20 cellular contexts compared by ENCODE assay signal in the genomic region with DNA sequence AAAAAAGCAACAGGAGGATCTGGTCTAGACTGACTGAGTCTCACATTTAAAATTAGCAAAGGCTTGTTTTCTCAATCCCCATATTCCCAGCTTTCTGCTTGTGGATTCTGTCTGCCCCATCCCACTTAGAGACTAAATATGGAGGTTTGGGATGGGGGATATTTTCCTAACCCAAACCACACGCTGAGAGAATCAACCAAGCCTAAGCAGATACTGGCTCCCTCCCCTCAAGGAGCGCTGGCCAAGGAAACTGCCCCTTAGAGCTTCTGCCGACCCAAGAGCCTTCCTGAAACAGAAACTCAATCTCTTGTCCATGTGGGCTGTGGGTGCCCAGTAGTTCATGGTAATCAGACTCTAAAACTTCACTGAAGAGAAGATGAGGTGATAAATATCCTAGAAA. TPM values are rescaled to one million over a fixed set of nuclear protein-coding genes. Genes with fewer than 3 reads are reported as not detected.
DNase-seq lines count a peak whose midpoint lies in the region; ATAC-seq and TF ChIP-seq lines count a peak whose summit lies in the region.
"Had no signal": no experiment of that assay in that cellular context is flagged by ENCODE, and none has a peak within 500 bp of the region (broad histone marks: within the 10 kb centered on the region; RNA-seq: fewer than 3 reads in every experiment).

No MANE protein-coding gene starts in this region.

- H3K27ac Mint-ChIP-seq in WTC11: no peak overlapping the region
- H3K27ac Mint-ChIP-seq: CD8-positive, alpha-beta T cell; H9 had no signal

- no peak overlapping the region for H3K4me3 ChIP-seq in HEK293 (ENCODE audit: low read depth, low read length)
- H3K4me3 ChIP-seq: GM23248 had no signal

- no peaks in the 10 kb centered on the region for H3K36me3 ChIP-seq in HEK293 (ENCODE audit: control insufficient read depth in 2 of 2, insufficient read depth in 1 of 2, low read length in 2 of 2)

- CTCF ChIA-PET in HEK293 (lab: Yijun Ruan, JAX) (interaction anchor here (0.7 to 0.9 kb wide), 2 partner anchors 16 to 175 kb away, joined by 3 to 4 read pairs; no protein-coding TSS in a partner anchor), WTC11 (lab: Charles Lee) (interaction anchor here (0.8 to 2.1 kb wide), 3 partner anchors 16 to 87 kb away, joined by 3 to 13 read pairs (median 7); no protein-coding TSS in a partner anchor)

- H3K9me3 Mint-ChIP-seq in WTC11: no peaks in the 10 kb centered on the region
- H3K9me3 Mint-ChIP-seq: CD8-positive, alpha-beta T cell; H9 had no signal

- DNase-seq in WTC11 (ENCODE audit: low spot score) (no peak), medulla oblongata (ENCODE audit: extremely low spot score) (peak; percentile 25)
- DNase-seq: C1 segment of cervical spinal cord; Caco-2; CD8-positive, alpha-beta T cell; DMS153; DMS79 treated with DMSO at 0.1 percent for 48 hours; GF-D8; GM23248; H9 had no signal

- peaks cover 21% of the 10 kb centered on the region for H3K4me1 Mint-ChIP-seq in WTC11

- TF ChIP-seq CTCF in HEK293 (tag by site-specific recombination; IDR thresholded peaks at IDR 0.05) (no peak), WTC11 (IDR thresholded peaks at IDR 0.05) (no peak)

- peak; percentile 27 for ATAC-seq in WTC11
- no peak for ATAC-seq in HG03457 (IDR thresholded peaks at IDR 0.05; ENCODE audit: unreplicated experiment)
- ATAC-seq in GM19455 (IDR thresholded peaks at IDR 0.05; ENCODE audit: unreplicated experiment): no peak
- ATAC-seq in HG02642 (IDR thresholded peaks at IDR 0.05; ENCODE audit: poor library complexity, unreplicated experiment): no peak
- ATAC-seq: CD8-positive, alpha-beta T cell; HCT116 had no signal

- H3K9me3 ChIP-seq in HEK293 (ENCODE audit: control insufficient read depth, insufficient read depth, low read depth, low read length): no peaks in the 10 kb centered on the region
- H3K9me3 ChIP-seq: Caco-2 had no signal

- H3K27ac ChIP-seq in HEK293 (ENCODE audit: extremely low read depth, low read depth, low read length): no peak overlapping the region
- H3K27ac ChIP-seq: GM23248 had no signal

- H3K36me3 Mint-ChIP-seq in WTC11: no peaks in the 10 kb centered on the region
- H3K36me3 Mint-ChIP-seq: CD8-positive, alpha-beta T cell had no signal

- H3K4me3 Mint-ChIP-seq in WTC11: no peak overlapping the region
- H3K4me3 Mint-ChIP-seq: CD8-positive, alpha-beta T cell; H9 had no signal

- POLR2A ChIA-PET in HEK293 (lab: Yijun Ruan, JAX): no interaction called here
- POLR2A ChIA-PET in WTC11 (lab: Charles Lee): no interaction called here

- peaks cover 88% of the 10 kb centered on the region for H3K27me3 Mint-ChIP-seq in WTC11 (ENCODE audit: low read depth)

- peaks cover 6% of the 10 kb centered on the region; the same call in 1 of the 2 replicates for H3K4me1 ChIP-seq in HEK293 (ENCODE audit: control insufficient read depth, insufficient read depth, low read length)

TF ChIP-seq in HEK293, 187 proteins besides CTCF, POLR2A, EP300 and RAD21:
- peak; percentile 46; the same call in 1 of the 2 replicates for TF ChIP-seq ZBTB48 (tag by site-specific recombination; IDR thresholded peaks at IDR 0.05)
- TF ChIP-seq ZNF211 (tag by site-specific recombination; IDR thresholded peaks at IDR 0.05; ENCODE audit: low read depth): no peak
TF ChIP-seq in HEK293: peak in this region for 1.

TF ChIP-seq in WTC11, 78 proteins besides CTCF, POLR2A, EP300 and RAD21 (continues in another document):
- TF ChIP-seq, protein P1, sequence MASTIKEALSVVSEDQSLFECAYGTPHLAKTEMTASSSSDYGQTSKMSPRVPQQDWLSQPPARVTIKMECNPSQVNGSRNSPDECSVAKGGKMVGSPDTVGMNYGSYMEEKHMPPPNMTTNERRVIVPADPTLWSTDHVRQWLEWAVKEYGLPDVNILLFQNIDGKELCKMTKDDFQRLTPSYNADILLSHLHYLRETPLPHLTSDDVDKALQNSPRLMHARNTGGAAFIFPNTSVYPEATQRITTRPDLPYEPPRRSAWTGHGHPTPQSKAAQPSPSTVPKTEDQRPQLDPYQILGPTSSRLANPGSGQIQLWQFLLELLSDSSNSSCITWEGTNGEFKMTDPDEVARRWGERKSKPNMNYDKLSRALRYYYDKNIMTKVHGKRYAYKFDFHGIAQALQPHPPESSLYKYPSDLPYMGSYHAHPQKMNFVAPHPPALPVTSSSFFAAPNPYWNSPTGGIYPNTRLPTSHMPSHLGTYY (CRISPR knock-in tag; IDR thresholded peaks at IDR 0.05): no peak
- TF ChIP-seq ZNF416 (CRISPR knock-in tag; IDR thresholded peaks at IDR 0.05) (no peak), RELA (CRISPR knock-in tag; IDR thresholded peaks at IDR 0.05; ENCODE audit: borderline replicate concordance) (no peak), ZNF396 (CRISPR knock-in tag; IDR thresholded peaks at IDR 0.05; ENCODE audit: borderline replicate concordance) (no peak), GRHL2 (CRISPR knock-in tag; IDR thresholded peaks at IDR 0.05; ENCODE audit: insufficient replicate concordance, severe bottlenecking) (no peak), NFATC4 (CRISPR knock-in tag; IDR thresholded peaks at IDR 0.05) (no peak), TCF7 (CRISPR knock-in tag; IDR thresholded peaks at IDR 0.05; ENCODE audit: low read depth) (no peak), SP1 (CRISPR knock-in tag; conservative IDR thresholded peaks at IDR 0.05) (no peak), KAT7 (CRISPR knock-in tag; IDR thresholded peaks at IDR 0.05; ENCODE audit: borderline replicate concordance) (no peak), ZBTB21 (CRISPR knock-in tag; IDR thresholded peaks at IDR 0.05; ENCODE audit: borderline replicate concordance) (no peak), CREM (CRISPR knock-in tag; IDR thresholded peaks at IDR 0.05) (no peak)
- TF ChIP-seq, protein P2, sequence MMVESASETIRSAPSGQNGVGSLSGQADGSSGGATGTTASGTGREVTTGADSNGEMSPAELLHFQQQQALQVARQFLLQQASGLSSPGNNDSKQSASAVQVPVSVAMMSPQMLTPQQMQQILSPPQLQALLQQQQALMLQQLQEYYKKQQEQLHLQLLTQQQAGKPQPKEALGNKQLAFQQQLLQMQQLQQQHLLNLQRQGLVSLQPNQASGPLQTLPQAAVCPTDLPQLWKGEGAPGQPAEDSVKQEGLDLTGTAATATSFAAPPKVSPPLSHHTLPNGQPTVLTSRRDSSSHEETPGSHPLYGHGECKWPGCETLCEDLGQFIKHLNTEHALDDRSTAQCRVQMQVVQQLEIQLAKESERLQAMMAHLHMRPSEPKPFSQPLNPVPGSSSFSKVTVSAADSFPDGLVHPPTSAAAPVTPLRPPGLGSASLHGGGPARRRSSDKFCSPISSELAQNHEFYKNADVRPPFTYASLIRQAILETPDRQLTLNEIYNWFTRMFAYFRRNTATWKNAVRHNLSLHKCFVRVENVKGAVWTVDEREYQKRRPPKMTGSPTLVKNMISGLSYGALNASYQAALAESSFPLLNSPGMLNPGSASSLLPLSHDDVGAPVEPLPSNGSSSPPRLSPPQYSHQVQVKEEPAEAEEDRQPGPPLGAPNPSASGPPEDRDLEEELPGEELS (CRISPR knock-in tag; IDR thresholded peaks at IDR 0.05): no peak
- TF ChIP-seq, protein P3, sequence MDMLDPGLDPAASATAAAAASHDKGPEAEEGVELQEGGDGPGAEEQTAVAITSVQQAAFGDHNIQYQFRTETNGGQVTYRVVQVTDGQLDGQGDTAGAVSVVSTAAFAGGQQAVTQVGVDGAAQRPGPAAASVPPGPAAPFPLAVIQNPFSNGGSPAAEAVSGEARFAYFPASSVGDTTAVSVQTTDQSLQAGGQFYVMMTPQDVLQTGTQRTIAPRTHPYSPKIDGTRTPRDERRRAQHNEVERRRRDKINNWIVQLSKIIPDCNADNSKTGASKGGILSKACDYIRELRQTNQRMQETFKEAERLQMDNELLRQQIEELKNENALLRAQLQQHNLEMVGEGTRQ (CRISPR knock-in tag; IDR thresholded peaks at IDR 0.05): no peak
- TF ChIP-seq, protein P4, sequence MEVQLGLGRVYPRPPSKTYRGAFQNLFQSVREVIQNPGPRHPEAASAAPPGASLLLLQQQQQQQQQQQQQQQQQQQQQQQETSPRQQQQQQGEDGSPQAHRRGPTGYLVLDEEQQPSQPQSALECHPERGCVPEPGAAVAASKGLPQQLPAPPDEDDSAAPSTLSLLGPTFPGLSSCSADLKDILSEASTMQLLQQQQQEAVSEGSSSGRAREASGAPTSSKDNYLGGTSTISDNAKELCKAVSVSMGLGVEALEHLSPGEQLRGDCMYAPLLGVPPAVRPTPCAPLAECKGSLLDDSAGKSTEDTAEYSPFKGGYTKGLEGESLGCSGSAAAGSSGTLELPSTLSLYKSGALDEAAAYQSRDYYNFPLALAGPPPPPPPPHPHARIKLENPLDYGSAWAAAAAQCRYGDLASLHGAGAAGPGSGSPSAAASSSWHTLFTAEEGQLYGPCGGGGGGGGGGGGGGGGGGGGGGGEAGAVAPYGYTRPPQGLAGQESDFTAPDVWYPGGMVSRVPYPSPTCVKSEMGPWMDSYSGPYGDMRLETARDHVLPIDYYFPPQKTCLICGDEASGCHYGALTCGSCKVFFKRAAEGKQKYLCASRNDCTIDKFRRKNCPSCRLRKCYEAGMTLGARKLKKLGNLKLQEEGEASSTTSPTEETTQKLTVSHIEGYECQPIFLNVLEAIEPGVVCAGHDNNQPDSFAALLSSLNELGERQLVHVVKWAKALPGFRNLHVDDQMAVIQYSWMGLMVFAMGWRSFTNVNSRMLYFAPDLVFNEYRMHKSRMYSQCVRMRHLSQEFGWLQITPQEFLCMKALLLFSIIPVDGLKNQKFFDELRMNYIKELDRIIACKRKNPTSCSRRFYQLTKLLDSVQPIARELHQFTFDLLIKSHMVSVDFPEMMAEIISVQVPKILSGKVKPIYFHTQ (CRISPR knock-in tag; IDR thresholded peaks at IDR 0.05): no peak
- TF ChIP-seq, protein P5, sequence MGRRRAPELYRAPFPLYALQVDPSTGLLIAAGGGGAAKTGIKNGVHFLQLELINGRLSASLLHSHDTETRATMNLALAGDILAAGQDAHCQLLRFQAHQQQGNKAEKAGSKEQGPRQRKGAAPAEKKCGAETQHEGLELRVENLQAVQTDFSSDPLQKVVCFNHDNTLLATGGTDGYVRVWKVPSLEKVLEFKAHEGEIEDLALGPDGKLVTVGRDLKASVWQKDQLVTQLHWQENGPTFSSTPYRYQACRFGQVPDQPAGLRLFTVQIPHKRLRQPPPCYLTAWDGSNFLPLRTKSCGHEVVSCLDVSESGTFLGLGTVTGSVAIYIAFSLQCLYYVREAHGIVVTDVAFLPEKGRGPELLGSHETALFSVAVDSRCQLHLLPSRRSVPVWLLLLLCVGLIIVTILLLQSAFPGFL (CRISPR knock-in tag; IDR thresholded peaks at IDR 0.05; ENCODE audit: borderline replicate concordance): no peak
- TF ChIP-seq, protein P6, sequence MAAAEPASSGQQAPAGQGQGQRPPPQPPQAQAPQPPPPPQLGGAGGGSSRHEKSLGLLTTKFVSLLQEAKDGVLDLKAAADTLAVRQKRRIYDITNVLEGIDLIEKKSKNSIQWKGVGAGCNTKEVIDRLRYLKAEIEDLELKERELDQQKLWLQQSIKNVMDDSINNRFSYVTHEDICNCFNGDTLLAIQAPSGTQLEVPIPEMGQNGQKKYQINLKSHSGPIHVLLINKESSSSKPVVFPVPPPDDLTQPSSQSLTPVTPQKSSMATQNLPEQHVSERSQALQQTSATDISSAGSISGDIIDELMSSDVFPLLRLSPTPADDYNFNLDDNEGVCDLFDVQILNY (CRISPR knock-in tag; IDR thresholded peaks at IDR 0.05): no peak

RNA-seq across cellular contexts. Expression of a gene that starts 3.9 kb away (rescaled TPM):
- total RNA-seq in WTC11 (2021): 0.07 to 0.15 TPM in 2 of 3 replicates, not detected in the other
- total RNA-seq: A172; A673; CD8-positive, alpha-beta T cell; Daoy; G401; GM23248; H4; H9 had no signal

RNA-seq across cellular contexts. Expression of a gene that starts 30.7 kb away (rescaled TPM):
- 1.8 to 2.7 TPM (median 2.2 TPM) in 3 replicates for total RNA-seq in WTC11 (2021)
- total RNA-seq: A172; A673; CD8-positive, alpha-beta T cell; Daoy; G401; GM23248; H9 had no signal

RNA-seq across cellular contexts. Expression of a gene that starts 42.0 kb away (rescaled TPM):
- not detected in 3 replicates for total RNA-seq in WTC11 (2021)
- total RNA-seq: A172; A673; Caco-2; CD8-positive, alpha-beta T cell; Daoy; G401; GM23248; H4; H9 had no signal
